19 cellular contexts compared by ENCODE assay signal in genomic region chr10:14557573-14557972, GRCh38.
DNase-seq lines count a peak whose midpoint lies in the region; TF ChIP-seq lines count a peak whose summit lies in the region.
"Had no signal": no experiment of that assay in that cellular context is flagged by ENCODE, and none has a peak within 500 bp of the region (broad histone marks: within the 10 kb centered on the region; RNA-seq: fewer than 3 reads in every experiment).

No MANE protein-coding gene starts in this region.

- H3K4me3 ChIP-seq in Caco-2 (ENCODE audit: low read depth, low read length) (no peak overlapping the region), neutrophil (ENCODE audit: low read depth in 1 of 2, low read length in 1 of 2) (no peak overlapping the region), neuronal stem cell (ENCODE audit: low read length in 2 of 2) (no peak overlapping the region)
- H3K4me3 ChIP-seq: esophagus squamous epithelium, SJSA1 had no signal

- DNase-seq in CD14-positive monocyte (ENCODE audit: low spot score) (no peak), Caco-2 (no peak), neuronal stem cell (ENCODE audit: low spot score) (no peak), LoVo (ENCODE audit: low spot score) (no peak), SIG-M5 (lab: John Stamatoyannopoulos, UW) (no peak)
- no peak for DNase-seq in activated naive CD8-positive, alpha-beta T cell treated with anti-CD3 and anti-CD28 coated beads for 36 hours
- DNase-seq: activated naive CD4-positive, alpha-beta T cell; BE2C; brain microvascular endothelial cell; DMS79 treated with DMSO at 0.1 percent for 48 hours; esophagus squamous epithelium; HCEC 1CT; mammary epithelial cell; NCI-H187 treated with DMSO at 0.1 percent for 48 hours; NCI-H510A; retina had no signal

- H3K36me3 ChIP-seq in Caco-2 (ENCODE audit: control insufficient read depth, insufficient read depth, low read length) (no peaks in the 10 kb centered on the region), neutrophil (no peaks in the 10 kb centered on the region), neuronal stem cell (replicated peaks in 1 of 2; ENCODE audit: control insufficient read depth in 2 of 2, insufficient read depth in 2 of 2, low read length in 2 of 2) (no peaks in the 10 kb centered on the region)
- H3K36me3 ChIP-seq: BE2C, brain microvascular endothelial cell, esophagus squamous epithelium, SJSA1 had no signal

- no peak overlapping the region for H2AFZ ChIP-seq in neuronal stem cell (ENCODE audit: low read length)

- H2BK15ac ChIP-seq in neuronal stem cell (ENCODE audit: low read length), result no peak overlapping the region

- peak overlapping the region; percentile 95 for H3K27ac ChIP-seq in neutrophil
- H3K27ac ChIP-seq in neuronal stem cell (replicated peaks; ENCODE audit: low read length), result no peak overlapping the region
- H3K27ac ChIP-seq: brain microvascular endothelial cell, SJSA1 had no signal

- no CpG with 5 or more reads among the region's 5 CpGs for WGBS in neuronal stem cell (ENCODE audit: extremely low coverage in 2 of 2, insufficient read length in 2 of 2, insufficient replicate concordance in 1 of 2), 2 donors

- TF ChIP-seq CTCF in CD14-positive monocyte (IDR thresholded peaks at IDR 0.05), result no peak
- TF ChIP-seq CTCF in Caco-2 (IDR thresholded peaks at IDR 0.05; ENCODE audit: insufficient read depth in 1 of 2, low read depth in 1 of 2, low read length in 1 of 2, severe bottlenecking in 1 of 2, unreplicated experiment in 1 of 2), result no peak
- no peak for TF ChIP-seq CTCF in neutrophil (IDR thresholded peaks at IDR 0.05)

- H2BK5ac ChIP-seq in neuronal stem cell (ENCODE audit: low read length), result no peak overlapping the region

- H3K4ac ChIP-seq in neuronal stem cell (ENCODE audit: low read length), result no peak overlapping the region

- CTCF ChIA-PET in Caco-2 (lab: Charles Lee), result interaction anchor here (1.3 to 2.1 kb wide), 2 partner anchors 14 to 266 kb away, joined by 6 to 11 read pairs; no protein-coding TSS in a partner anchor

- H3K4me2 ChIP-seq in neuronal stem cell (ENCODE audit: insufficient read depth, low read length, poor library complexity, severe bottlenecking), result no peak overlapping the region

- intact Hi-C loops in CD14-positive monocyte (cut with micrococcal nuclease) (no loop called here), Caco-2 (cut with micrococcal nuclease; ENCODE audit: unreplicated experiment) (loop anchor here (5.0 kb wide), 1 partner anchor 360 kb away; no protein-coding TSS in a partner anchor)

- H3K9ac ChIP-seq in neuronal stem cell (ENCODE audit: low read depth, low read length, poor library complexity), result no peak overlapping the region

- peaks cover 30 to 34% of the 10 kb centered on the region in 2 donors for H3K36me3 Mint-ChIP-seq in CD14-positive monocyte
- H3K36me3 Mint-ChIP-seq in Caco-2 (ENCODE audit: insufficient read depth, unreplicated experiment), result peaks cover 78% of the 10 kb centered on the region
- H3K36me3 Mint-ChIP-seq in activated naive CD8-positive, alpha-beta T cell treated with anti-CD3 and anti-CD28 coated beads for 36 hours, result peaks cover 71% of the 10 kb centered on the region

- POLR2A ChIA-PET in Caco-2 (lab: Charles Lee), result interaction anchor here (1.0 kb wide), 1 partner anchor 21 kb away, joined by 3 read pairs; no protein-coding TSS in a partner anchor

- H4K8ac ChIP-seq in neuronal stem cell (ENCODE audit: low read depth, low read length), result no peak overlapping the region

- H3K27ac Mint-ChIP-seq in CD14-positive monocyte (peak overlapping the region; percentile 47 to 100 (median 79)), Caco-2 (ENCODE audit: unreplicated experiment) (peak overlapping the region; percentile 63)
- H3K27ac Mint-ChIP-seq in activated naive CD8-positive, alpha-beta T cell treated with anti-CD3 and anti-CD28 coated beads for 36 hours, result peak overlapping the region; percentile 82

- H3K4me1 Mint-ChIP-seq in CD14-positive monocyte (peaks cover 95% of the 10 kb centered on the region), Caco-2 (ENCODE audit: low read depth, unreplicated experiment) (peaks cover 65% of the 10 kb centered on the region)
- H3K4me1 Mint-ChIP-seq in activated naive CD8-positive, alpha-beta T cell treated with anti-CD3 and anti-CD28 coated beads for 36 hours, result peaks cover 88% of the 10 kb centered on the region

- H4K91ac ChIP-seq in neuronal stem cell (ENCODE audit: low read depth, low read length, poor library complexity), result no peak overlapping the region

- H3K27me3 Mint-ChIP-seq in CD14-positive monocyte (ENCODE audit: low read depth in 3 of 3) (peaks cover 0 to 3% (median 0%) of the 10 kb centered on the region in 3 donors), Caco-2 (ENCODE audit: insufficient read depth, unreplicated experiment) (no peaks in the 10 kb centered on the region)
- no peaks in the 10 kb centered on the region for H3K27me3 Mint-ChIP-seq in activated naive CD8-positive, alpha-beta T cell treated with anti-CD3 and anti-CD28 coated beads for 36 hours

- no peak overlapping the region for H2BK120ac ChIP-seq in neuronal stem cell (ENCODE audit: low read depth, low read length)

- H3K9me3 Mint-ChIP-seq in CD14-positive monocyte (peaks cover 0 to 3% (median 0%) of the 10 kb centered on the region in 7 donors), Caco-2 (ENCODE audit: unreplicated experiment) (no peaks in the 10 kb centered on the region)
- H3K9me3 Mint-ChIP-seq in activated naive CD8-positive, alpha-beta T cell treated with anti-CD3 and anti-CD28 coated beads for 36 hours, result no peaks in the 10 kb centered on the region
- H3K9me3 Mint-ChIP-seq: neural crest cell had no signal

- H3K4me1 ChIP-seq in Caco-2, result peaks cover 73% of the 10 kb centered on the region
- peaks cover 99 to 100% of the 10 kb centered on the region in 2 experiments for H3K4me1 ChIP-seq in neutrophil (ENCODE audit: control insufficient read depth in 1 of 2, insufficient read depth in 1 of 2, low read depth in 1 of 2, low read length in 1 of 2)
- peaks cover 15 to 16% of the 10 kb centered on the region in 2 donors for H3K4me1 ChIP-seq in neuronal stem cell (ENCODE audit: control insufficient read depth in 2 of 2, insufficient read depth in 1 of 2, low read depth in 1 of 2, low read length in 2 of 2)
- H3K4me1 ChIP-seq: BE2C had no signal

- no peak overlapping the region for H3K4me3 Mint-ChIP-seq in CD14-positive monocyte
- H3K4me3 Mint-ChIP-seq in Caco-2 (ENCODE audit: unreplicated experiment), result no peak overlapping the region
- no peak overlapping the region for H3K4me3 Mint-ChIP-seq in activated naive CD8-positive, alpha-beta T cell treated with anti-CD3 and anti-CD28 coated beads for 36 hours
- H3K4me3 Mint-ChIP-seq: neural crest cell had no signal

- no peak overlapping the region for H3K18ac ChIP-seq in neuronal stem cell (ENCODE audit: low read length)

- no peak overlapping the region for H3K23ac ChIP-seq in neuronal stem cell (ENCODE audit: low read depth, low read length, poor library complexity)

- no peak overlapping the region for H2AK5ac ChIP-seq in neuronal stem cell (ENCODE audit: low read depth, low read length)

- no peak overlapping the region for H3K14ac ChIP-seq in neuronal stem cell (ENCODE audit: low read length)

- no TSS peak for BruUV-seq in Caco-2 (replicated peaks; lab: Mats Ljungman, UMichigan)

- no peak overlapping the region for H2BK12ac ChIP-seq in neuronal stem cell (ENCODE audit: low read length)

- no peaks in the 10 kb centered on the region for H3K27me3 ChIP-seq in Caco-2 (replicated peaks; ENCODE audit: control insufficient read depth, insufficient read depth, low read length)
- H3K27me3 ChIP-seq in neutrophil, result no peaks in the 10 kb centered on the region
- H3K27me3 ChIP-seq in neuronal stem cell (ENCODE audit: control insufficient read depth in 3 of 3, insufficient read depth in 3 of 3, low read depth in 1 of 3, low read length in 3 of 3), result no peaks in the 10 kb centered on the region
- H3K27me3 ChIP-seq: BE2C, brain microvascular endothelial cell, esophagus squamous epithelium, SJSA1 had no signal

- H3K79me1 ChIP-seq in neuronal stem cell (ENCODE audit: low read depth, low read length), result peaks cover 2% of the 10 kb centered on the region

- H3K9me3 ChIP-seq in Caco-2 (no peaks in the 10 kb centered on the region), neutrophil (no peaks in the 10 kb centered on the region), neuronal stem cell (replicated peaks in 1 of 2; ENCODE audit: control insufficient read depth in 2 of 2, insufficient read depth in 1 of 2, low read depth in 1 of 2, low read length in 2 of 2) (no peaks in the 10 kb centered on the region)
- H3K9me3 ChIP-seq: BE2C, esophagus squamous epithelium, SJSA1 had no signal
